ENCODE assay signal across 22 cellular contexts in the genomic region with DNA sequence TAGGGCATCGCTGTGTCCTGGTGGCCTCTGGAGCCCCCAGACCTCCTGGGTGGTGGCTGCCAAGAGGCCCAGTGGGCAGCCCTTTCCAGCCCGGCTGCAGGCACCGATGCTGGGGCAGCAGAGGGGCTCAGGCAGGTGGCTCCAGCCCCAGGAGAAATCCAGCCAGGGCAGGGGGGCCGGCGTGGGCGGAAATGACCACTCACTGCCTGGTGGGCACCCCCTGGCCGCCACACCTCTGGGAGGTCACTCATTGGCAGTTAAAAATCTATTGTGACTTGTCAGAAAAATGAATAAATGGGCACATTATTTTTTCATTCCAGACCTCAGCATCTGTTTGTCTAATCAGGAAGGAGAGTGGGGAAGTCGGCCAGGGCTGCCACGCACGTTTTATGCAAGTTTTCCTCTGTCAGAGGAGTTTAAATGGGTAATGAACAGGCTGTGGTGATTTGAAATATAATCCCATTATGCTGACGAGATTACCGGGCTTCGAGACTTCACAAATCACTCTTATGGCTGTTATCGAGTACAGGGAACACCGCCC.
A peak's percentile ranks its signal among the peaks of the same experiment; 100 is the strongest.
DNase-seq lines count a peak whose midpoint lies in the region; ATAC-seq and TF ChIP-seq lines count a peak whose summit lies in the region.
"Had no signal": no experiment of that assay in that cellular context is flagged by ENCODE, and none has a peak within 500 bp of the region (broad histone marks: within the 10 kb centered on the region; RNA-seq: fewer than 3 reads in every experiment).

No MANE protein-coding gene starts in this region.

- peaks cover 37% of the 10 kb centered on the region for H3K4me1 Mint-ChIP-seq in nephron

- no peak for TF ChIP-seq CTCF in nephron (IDR thresholded peaks at IDR 0.05; ENCODE audit: unreplicated experiment in 3 of 3)

- peak; percentile 5 for DNase-seq in GM04504 (ENCODE audit: low read depth)
- DNase-seq in NCI-H524 (lab: John Stamatoyannopoulos, UW), result peak; percentile 60 to 92
- peak; percentile 33 for DNase-seq in ecto neural progenitor cell (ENCODE audit: low spot score)
- DNase-seq in OCI-M2 (lab: John Stamatoyannopoulos, UW; ENCODE audit: unreplicated experiment), result no peak
- DNase-seq: activated CD8-positive, alpha-beta T cell treated with anti-CD3 and anti-CD28 coated beads for 36 hours; activated T-cell treated with anti-CD3 and anti-CD28 coated beads for 4 hours; amniotic stem cell; CD4-positive, alpha-beta memory T cell; cortex of kidney; GF-D8; HCEC 1CT; left ventricle myocardium superior; NCI-H1092 treated with DMSO at 0.1 percent for 48 hours; NCI-H2029 treated with DMSO at 0.1 percent for 48 hours; NCI-H446; psoas muscle; T1000 had no signal

- peaks cover 4% of the 10 kb centered on the region for H3K27me3 Mint-ChIP-seq in nephron (ENCODE audit: low read depth)
- H3K27me3 Mint-ChIP-seq: activated CD8-positive, alpha-beta T cell treated with anti-CD3 and anti-CD28 coated beads for 36 hours; CD4-positive, alpha-beta memory T cell had no signal

- peaks cover 4% of the 10 kb centered on the region for H3K36me3 Mint-ChIP-seq in nephron (ENCODE audit: low read depth)

- H3K4me3 Mint-ChIP-seq in nephron, result no peak overlapping the region
- H3K4me3 Mint-ChIP-seq: activated CD8-positive, alpha-beta T cell treated with anti-CD3 and anti-CD28 coated beads for 36 hours; CD4-positive, alpha-beta memory T cell had no signal

- no peaks in the 10 kb centered on the region for H3K9me3 Mint-ChIP-seq in nephron
- H3K9me3 Mint-ChIP-seq: activated CD8-positive, alpha-beta T cell treated with anti-CD3 and anti-CD28 coated beads for 36 hours; CD4-positive, alpha-beta memory T cell had no signal

- ATAC-seq in HG02678 (IDR thresholded peaks at IDR 0.05; ENCODE audit: unreplicated experiment) (no peak), HG03565 (IDR thresholded peaks at IDR 0.05; ENCODE audit: unreplicated experiment) (no peak)
- ATAC-seq: activated CD4-positive, CD25-positive, alpha-beta regulatory T cell treated with anti-CD3 and anti-CD28 coated beads, Interleukin-2, amount 50 U/mL, for 24 hours; activated CD8-positive, alpha-beta T cell treated with anti-CD3 and anti-CD28 coated beads for 36 hours; HepG2; left ventricle myocardium superior; psoas muscle had no signal

- H3K27ac Mint-ChIP-seq in nephron, result peak overlapping the region in 2 of 3 experiments; percentile 27 to 76
- H3K27ac Mint-ChIP-seq: activated CD8-positive, alpha-beta T cell treated with anti-CD3 and anti-CD28 coated beads for 36 hours; CD4-positive, alpha-beta memory T cell had no signal
